9 cellular contexts compared by ENCODE assay signal in the genomic region with DNA sequence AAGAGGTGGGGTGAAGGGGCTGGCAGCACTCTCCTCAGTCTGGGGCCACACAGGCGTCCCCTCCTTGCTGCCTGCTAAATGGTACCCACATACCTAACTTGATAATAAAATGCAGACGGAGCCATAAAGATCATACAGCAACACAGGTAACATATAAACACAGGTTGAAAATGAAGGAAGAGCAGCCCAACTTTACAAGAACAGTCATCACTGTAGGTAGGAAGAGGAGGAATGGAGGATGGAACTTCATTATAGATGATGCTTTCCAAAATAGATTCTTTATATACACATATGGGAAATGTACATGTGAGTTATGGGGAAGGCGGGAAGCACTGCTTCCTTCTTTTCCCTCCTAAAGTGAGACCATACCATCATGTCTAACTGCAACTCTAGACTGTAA.
"Had no signal": no experiment of that assay in that cellular context is flagged by ENCODE, and none has a peak within 500 bp of the region (broad histone marks: within the 10 kb centered on the region; RNA-seq: fewer than 3 reads in every experiment).

No MANE protein-coding gene starts in this region.

- H3K27ac ChIP-seq: GM23248 had no signal

- H3K9me3 ChIP-seq: HAP-1 had no signal

- ATAC-seq: GM23338, HCT116 had no signal

- H3K27ac Mint-ChIP-seq: GM23338, H9, HFFc6 had no signal

- DNase-seq: GM23248, GOT3, H7, H9, HCEC 1CT, HFFc6 had no signal

- H3K4me1 ChIP-seq: HAP-1 had no signal

- H3K9me3 Mint-ChIP-seq: GM23338, H9, HFFc6 had no signal

- H3K4me1 Mint-ChIP-seq: H9 had no signal

- H3K4me3 ChIP-seq: GM23248, GM23338, HAP-1 had no signal

- H3K4me3 Mint-ChIP-seq: GM23338, H9, HFFc6 had no signal
